Comparison of ENCODE assay signal across 22 cellular contexts in genomic region chr19:5077209-5077515, GRCh38.
"Had no signal": no experiment of that assay in that cellular context is flagged by ENCODE, and none has a peak within 500 bp of the region (broad histone marks: within the 10 kb centered on the region; RNA-seq: fewer than 3 reads in every experiment).

No MANE protein-coding gene starts in this region.

- H3K27me3 Mint-ChIP-seq: dendritic cell treated with granulocyte-macrophage colony-stimulating factor and Interleukin-4, amounts not matched to agents 40 ng/mL and 50 ng/mL, for 4 days; naive thymus-derived CD8-positive, alpha-beta T cell; stimulated activated naive B cell treated with anti-CD40 and anti-IgM and Interleukin-4, amounts not matched to agents 10 μg/mL and 1 μg/mL and 100 μg/mL, for 72 hours; stimulated activated naive CD8-positive, alpha-beta T cell treated with anti-CD3 and anti-CD28 coated beads, Interleukin-15, Interleukin-2, amounts not matched to agents 100 ng/mL and 50 ng/mL, for 24 hours had no signal

- H3K27ac Mint-ChIP-seq: dendritic cell treated with granulocyte-macrophage colony-stimulating factor and Interleukin-4, amounts not matched to agents 40 ng/mL and 50 ng/mL, for 4 days; stimulated activated naive B cell treated with anti-CD40 and anti-IgM and Interleukin-4, amounts not matched to agents 10 μg/mL and 1 μg/mL and 100 μg/mL, for 72 hours; stimulated activated naive CD8-positive, alpha-beta T cell treated with anti-CD3 and anti-CD28 coated beads, Interleukin-15, Interleukin-2, amounts not matched to agents 100 ng/mL and 50 ng/mL, for 24 hours had no signal

- H3K9me3 ChIP-seq: colonic mucosa, lower lobe of right lung, psoas muscle, thoracic aorta, tibial nerve, upper lobe of left lung had no signal

- H3K36me3 ChIP-seq: neural progenitor cell had no signal

- H3K4me3 Mint-ChIP-seq: dendritic cell treated with granulocyte-macrophage colony-stimulating factor and Interleukin-4, amounts not matched to agents 40 ng/mL and 50 ng/mL, for 4 days; naive thymus-derived CD8-positive, alpha-beta T cell; neural progenitor cell; stimulated activated naive B cell treated with anti-CD40 and anti-IgM and Interleukin-4, amounts not matched to agents 10 μg/mL and 1 μg/mL and 100 μg/mL, for 72 hours; stimulated activated naive CD8-positive, alpha-beta T cell treated with anti-CD3 and anti-CD28 coated beads, Interleukin-15, Interleukin-2, amounts not matched to agents 100 ng/mL and 50 ng/mL, for 24 hours had no signal

- H3K4me3 ChIP-seq: colonic mucosa, lower lobe of right lung, neural progenitor cell, psoas muscle, skin epidermis, thoracic aorta, tibial nerve, upper lobe of left lung had no signal

- H3K4me1 ChIP-seq: colonic mucosa, lower lobe of right lung, neural progenitor cell, psoas muscle had no signal

- DNase-seq: colonic mucosa; effector CD8-positive, alpha-beta T cell; erythroblast; hypothalamus; lower lobe of right lung; naive thymus-derived CD8-positive, alpha-beta T cell; nucleus accumbens; stimulated activated CD4-positive, alpha-beta T cell treated with anti-CD3 and anti-CD28 coated beads, Interleukin-15, amount 100 ng/mL, for 24 hours; stimulated activated CD4-positive, alpha-beta T cell treated with anti-CD3 and anti-CD28 coated beads, Interleukin-2, amount 100 ng/mL, for 48 hours; stimulated activated naive B cell treated with anti-CD40 and anti-IgM and Interleukin-4, amounts not matched to agents 10 μg/mL and 1 μg/mL and 100 μg/mL, for 72 hours had no signal

- H3K9me3 Mint-ChIP-seq: dendritic cell treated with granulocyte-macrophage colony-stimulating factor and Interleukin-4, amounts not matched to agents 40 ng/mL and 50 ng/mL, for 4 days; naive thymus-derived CD8-positive, alpha-beta T cell; neural progenitor cell; stimulated activated naive B cell treated with anti-CD40 and anti-IgM and Interleukin-4, amounts not matched to agents 10 μg/mL and 1 μg/mL and 100 μg/mL, for 72 hours; stimulated activated naive CD8-positive, alpha-beta T cell treated with anti-CD3 and anti-CD28 coated beads, Interleukin-15, Interleukin-2, amounts not matched to agents 100 ng/mL and 50 ng/mL, for 24 hours had no signal

- H3K9ac ChIP-seq: neural progenitor cell had no signal

- H2AFZ ChIP-seq: neural progenitor cell had no signal

- H3K27me3 ChIP-seq: colonic mucosa, neural progenitor cell, tibial nerve, upper lobe of left lung had no signal

- FAIRE-seq: endometrium, frontal cortex, keratinocyte, urothelium cell line had no signal

- H3K4me2 ChIP-seq: neural progenitor cell had no signal

- H3K27ac ChIP-seq: colonic mucosa, lower lobe of right lung, neural progenitor cell, psoas muscle, thoracic aorta, tibial nerve, upper lobe of left lung had no signal

- ATAC-seq: lower lobe of right lung; naive thymus-derived CD8-positive, alpha-beta T cell; psoas muscle; stimulated activated naive B cell treated with anti-CD40 and anti-IgM and Interleukin-4, amounts not matched to agents 10 μg/mL and 1 μg/mL and 100 μg/mL, for 72 hours had no signal
